In genomic region chr7:128879461-128879938, GRCh38 we compare ENCODE assay signal across 17 cellular contexts. TPM values are rescaled to one million over a fixed set of nuclear protein-coding genes. Genes with fewer than 3 reads are reported as not detected.
A peak's percentile ranks its signal among the peaks of the same experiment; 100 is the strongest.
DNase-seq lines count a peak whose midpoint lies in the region; TF ChIP-seq lines count a peak whose summit lies in the region.
"Had no signal": no experiment of that assay in that cellular context is flagged by ENCODE, and none has a peak within 500 bp of the region (broad histone marks: within the 10 kb centered on the region; RNA-seq: fewer than 3 reads in every experiment).

No MANE protein-coding gene starts in this region.

- H3K36me3 Mint-ChIP-seq in CD4-positive, alpha-beta memory T cell = no peaks in the 10 kb centered on the region
- H3K36me3 Mint-ChIP-seq: activated CD4-positive, alpha-beta memory T cell treated with anti-CD3 and anti-CD28 coated beads for 36 hours; activated naive CD8-positive, alpha-beta T cell; CD8-positive, alpha-beta T cell; memory B cell had no signal

- no peak overlapping the region for H3K27ac Mint-ChIP-seq in CD4-positive, alpha-beta memory T cell
- H3K27ac Mint-ChIP-seq: activated CD4-positive, alpha-beta memory T cell treated with anti-CD3 and anti-CD28 coated beads for 36 hours; activated naive CD8-positive, alpha-beta T cell; CD8-positive, alpha-beta T cell; memory B cell had no signal

- H4K91ac ChIP-seq in neuronal stem cell (ENCODE audit: low read depth, low read length, poor library complexity) = peak overlapping the region; percentile 97

- peaks cover 0 to 23% (median 2%) of the 10 kb centered on the region in 3 experiments for H3K27me3 ChIP-seq in neuronal stem cell (ENCODE audit: control insufficient read depth in 3 of 3, insufficient read depth in 3 of 3, low read depth in 1 of 3, low read length in 3 of 3)
- no peaks in the 10 kb centered on the region for H3K27me3 ChIP-seq in CD4-positive, alpha-beta memory T cell (ENCODE audit: insufficient read depth, low read length)
- peaks cover 0 to 1% of the 10 kb centered on the region in 2 donors for H3K27me3 ChIP-seq in tibial artery
- H3K27me3 ChIP-seq: vagina had no signal

- H3K9me3 ChIP-seq in neuronal stem cell (replicated peaks in 1 of 2; ENCODE audit: control insufficient read depth in 2 of 2, insufficient read depth in 1 of 2, low read depth in 1 of 2, low read length in 2 of 2) (no peaks in the 10 kb centered on the region), tibial artery (no peaks in the 10 kb centered on the region)
- H3K9me3 ChIP-seq in CD4-positive, alpha-beta memory T cell (ENCODE audit: control insufficient read depth in 1 of 2, low read length in 2 of 2) = no peaks in the 10 kb centered on the region
- H3K9me3 ChIP-seq: vagina had no signal

- H3K4ac ChIP-seq in neuronal stem cell (ENCODE audit: low read length) = peak overlapping the region; percentile 72

- peak overlapping the region; percentile 89 for H2AK5ac ChIP-seq in neuronal stem cell (ENCODE audit: low read depth, low read length)

- H3K4me1 ChIP-seq in neuronal stem cell (ENCODE audit: control insufficient read depth in 2 of 2, insufficient read depth in 1 of 2, low read depth in 1 of 2, low read length in 2 of 2) = peaks cover 4 to 6% of the 10 kb centered on the region in 2 donors
- H3K4me1 ChIP-seq in CD4-positive, alpha-beta memory T cell (ENCODE audit: insufficient read depth, low read length) = peaks cover 3% of the 10 kb centered on the region
- no peaks in the 10 kb centered on the region for H3K4me1 ChIP-seq in tibial artery
- H3K4me1 ChIP-seq: vagina had no signal

- H3K27ac ChIP-seq in C4-2B (peak overlapping the region; percentile 62), neuronal stem cell (replicated peaks; ENCODE audit: low read length) (no peak overlapping the region), tibial artery (no peak overlapping the region)
- H3K27ac ChIP-seq in CD4-positive, alpha-beta memory T cell (ENCODE audit: low read depth, low read length) = no peak overlapping the region
- H3K27ac ChIP-seq: vagina had no signal

- H2BK5ac ChIP-seq in neuronal stem cell (ENCODE audit: low read length) = peak overlapping the region; percentile 71

- peak overlapping the region; percentile 89 for H2BK12ac ChIP-seq in neuronal stem cell (ENCODE audit: low read length)

- peak overlapping the region; percentile 99 for H4K8ac ChIP-seq in neuronal stem cell (ENCODE audit: low read depth, low read length)

- H2BK120ac ChIP-seq in neuronal stem cell (ENCODE audit: low read depth, low read length) = peak overlapping the region; percentile 54

- H3K4me1 Mint-ChIP-seq in CD4-positive, alpha-beta memory T cell = peaks cover 0 to 7% (median 2%) of the 10 kb centered on the region in 4 donors
- H3K4me1 Mint-ChIP-seq: central memory CD8-positive, alpha-beta T cell had no signal

- peak overlapping the region; percentile 92 for H3K18ac ChIP-seq in neuronal stem cell (ENCODE audit: low read length)

- H3K9ac ChIP-seq in neuronal stem cell (ENCODE audit: low read depth, low read length, poor library complexity) = peak overlapping the region; percentile 88

- POLR2A ChIA-PET in CD4-positive, alpha-beta memory T cell (lab: Charles Lee; ENCODE audit: partially characterized antibody) = no interaction called here

- peak overlapping the region; percentile 18 for H3K4me2 ChIP-seq in neuronal stem cell (ENCODE audit: insufficient read depth, low read length, poor library complexity, severe bottlenecking)

- no peaks in the 10 kb centered on the region for H3K9me3 Mint-ChIP-seq in CD4-positive, alpha-beta memory T cell
- H3K9me3 Mint-ChIP-seq: activated CD4-positive, alpha-beta memory T cell treated with anti-CD3 and anti-CD28 coated beads for 36 hours; CD8-positive, alpha-beta T cell; central memory CD8-positive, alpha-beta T cell; memory B cell had no signal

- TF ChIP-seq CTCF in C4-2B (conservative IDR thresholded peaks at IDR 0.05) = no peak
- TF ChIP-seq CTCF in LNCaP clone FGC (IDR thresholded peaks at IDR 0.05; ENCODE audit: control insufficient read depth, extremely low read depth, insufficient read depth) = no peak
- TF ChIP-seq CTCF in tibial artery (IDR thresholded peaks at IDR 0.05) = no peak

- no peak overlapping the region for H3K4me3 Mint-ChIP-seq in CD4-positive, alpha-beta memory T cell
- H3K4me3 Mint-ChIP-seq: activated CD4-positive, alpha-beta memory T cell treated with anti-CD3 and anti-CD28 coated beads for 36 hours; activated naive CD8-positive, alpha-beta T cell; CD8-positive, alpha-beta T cell; central memory CD8-positive, alpha-beta T cell; memory B cell had no signal

- no peaks in the 10 kb centered on the region for H3K36me3 ChIP-seq in neuronal stem cell (replicated peaks in 1 of 2; ENCODE audit: control insufficient read depth in 2 of 2, insufficient read depth in 2 of 2, low read length in 2 of 2)
- no peaks in the 10 kb centered on the region for H3K36me3 ChIP-seq in CD4-positive, alpha-beta memory T cell (ENCODE audit: insufficient read depth, low read length)
- no peaks in the 10 kb centered on the region for H3K36me3 ChIP-seq in tibial artery
- H3K36me3 ChIP-seq: vagina had no signal

- DNase-seq in LNCaP clone FGC (ENCODE audit: low read depth) (no peak), cerebellum (ENCODE audit: low spot score) (peak; percentile 72), neuronal stem cell (ENCODE audit: low spot score) (no peak), NCI-H187 treated with DMSO at 0.1 percent for 48 hours (lab: John Stamatoyannopoulos, UW) (no peak), tibial artery (no peak)
- no peak for DNase-seq in CD4-positive, alpha-beta memory T cell
- DNase-seq: activated CD8-positive, alpha-beta memory T cell treated with anti-CD3 and anti-CD28 coated beads, Interleukin-2, amount 50 U/mL, for 48 hours; GDM1; GOT3; stimulated activated naive CD4-positive, alpha-beta T cell had no signal

- CTCF ChIA-PET in CD4-positive, alpha-beta memory T cell (lab: Charles Lee; ENCODE audit: partially characterized antibody) = interaction anchor here (1.3 to 7.1 kb wide), 3 partner anchors 12 to 38 kb away, joined by 4 to 68 read pairs (median 7); partner anchors contain the start of gene ATP6V1F

- no peaks in the 10 kb centered on the region for H3K79me1 ChIP-seq in neuronal stem cell (ENCODE audit: low read depth, low read length)

- WGBS in neuronal stem cell (ENCODE audit: extremely low coverage in 2 of 2, insufficient read length in 2 of 2, insufficient replicate concordance in 1 of 2), 2 donors = no CpG with 5 or more reads among the region's 19 CpGs

- H3K27me3 Mint-ChIP-seq in CD4-positive, alpha-beta memory T cell = peaks cover 0 to 3% of the 10 kb centered on the region in 2 donors
- H3K27me3 Mint-ChIP-seq: activated CD4-positive, alpha-beta memory T cell treated with anti-CD3 and anti-CD28 coated beads for 36 hours; central memory CD8-positive, alpha-beta T cell; memory B cell had no signal

- peak overlapping the region; percentile 83 for H3K23ac ChIP-seq in neuronal stem cell (ENCODE audit: low read depth, low read length, poor library complexity)

- intact Hi-C loops in CD4-positive, alpha-beta memory T cell (cut with micrococcal nuclease) = no loop called here
- intact Hi-C loops in tibial artery (cut with DNase I; ENCODE audit: low total_unique reads) = no loop called here

- H3K4me3 ChIP-seq in LNCaP clone FGC (ENCODE audit: low read depth, low read length) (peak overlapping the region; percentile 43), neuronal stem cell (ENCODE audit: low read length in 2 of 2) (no peak overlapping the region), tibial artery (no peak overlapping the region)
- H3K4me3 ChIP-seq in CD4-positive, alpha-beta memory T cell (ENCODE audit: low read length in 2 of 2) = no peak overlapping the region
- H3K4me3 ChIP-seq: vagina had no signal

- H2BK15ac ChIP-seq in neuronal stem cell (ENCODE audit: low read length) = peak overlapping the region; percentile 80

- peak overlapping the region; percentile 10 for H3K14ac ChIP-seq in neuronal stem cell (ENCODE audit: low read length)

- peak overlapping the region; percentile 83 for H2AFZ ChIP-seq in neuronal stem cell (ENCODE audit: low read length)

RNA-seq across cellular contexts. Expression of gene ATP6V1F, which starts 16.8 kb away (rescaled TPM):
- total RNA-seq in cerebellum = 58.4 TPM
- 216 TPM for polyA plus RNA-seq in neuronal stem cell (2013, experiment 1 of 2)
- 208 TPM for polyA plus RNA-seq in neuronal stem cell (2013, experiment 2 of 2)
- 10 to 100 TPM; 74.6 to 75.5 TPM for total RNA-seq in CD4-positive, alpha-beta memory T cell
- 100 to 1,000 TPM; 274 to 392 TPM for polyA plus RNA-seq in CD4-positive, alpha-beta memory T cell

RNA-seq across cellular contexts. Expression of gene KCP, which starts 31.0 kb away (rescaled TPM):
- 3.4 TPM for total RNA-seq in cerebellum
- 1.0 TPM for polyA plus RNA-seq in neuronal stem cell (2013, experiment 1 of 2)
- polyA plus RNA-seq in neuronal stem cell (2013, experiment 2 of 2) = 1.1 TPM
- under 1 TPM; 0.39 to 0.55 TPM for total RNA-seq in CD4-positive, alpha-beta memory T cell
- polyA plus RNA-seq in CD4-positive, alpha-beta memory T cell = not detected

RNA-seq across cellular contexts. Expression of gene FLNC, which starts 49.3 kb away (rescaled TPM):
- 43.4 TPM for total RNA-seq in cerebellum
- 17.5 TPM for polyA plus RNA-seq in neuronal stem cell (2013, experiment 1 of 2)
- polyA plus RNA-seq in neuronal stem cell (2013, experiment 2 of 2) = 17.4 TPM
- total RNA-seq in CD4-positive, alpha-beta memory T cell = under 1 TPM in 1 of 2 experiments, not detected in 1; 0.06 TPM
- not detected for polyA plus RNA-seq in CD4-positive, alpha-beta memory T cell

RNA-seq across cellular contexts. Expression of gene IRF5, which starts 58.2 kb away (rescaled TPM):
- total RNA-seq in cerebellum = 2.5 TPM
- polyA plus RNA-seq in neuronal stem cell (2013, experiment 1 of 2) = 0.64 TPM
- 0.71 TPM for polyA plus RNA-seq in neuronal stem cell (2013, experiment 2 of 2)
- total RNA-seq in CD4-positive, alpha-beta memory T cell = 1 to 10 TPM; 7.2 to 9.1 TPM
- 10 to 100 TPM; 14.4 to 27.8 TPM for polyA plus RNA-seq in CD4-positive, alpha-beta memory T cell

Comparison
In these comparisons a context has a peak if more than half of its experiments do, and no peak if none do; other contexts are left out.
1. RNA of gene FLNC, which starts 49.3 kb away (total RNA-seq): 43.4 TPM in cerebellum (single experiment); 0.06 TPM in CD4-positive, alpha-beta memory T cell; every median in the first group is over 10 times any median in the second.